Comparison of ENCODE assay signal across 10 cellular contexts in the genomic region with DNA sequence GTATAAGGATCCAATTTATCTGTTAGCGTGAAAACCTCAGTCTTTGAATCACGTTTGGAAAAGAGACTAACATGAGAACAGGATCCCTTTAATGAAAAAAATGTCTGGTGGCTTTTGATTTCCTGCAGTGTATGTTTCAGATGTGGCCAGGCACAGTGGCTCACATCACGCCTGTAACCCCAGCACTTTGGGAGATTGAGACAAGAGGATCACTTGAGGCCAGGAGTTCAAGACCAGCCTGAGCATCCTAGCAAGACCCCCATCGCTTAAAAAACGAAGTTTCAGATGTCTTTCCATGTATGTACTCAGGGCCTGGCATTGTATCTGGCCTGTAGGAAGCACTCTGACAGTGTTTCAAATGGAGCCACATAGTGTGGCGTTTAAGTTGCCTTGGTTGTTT.
DNase-seq lines count a peak whose midpoint lies in the region; ATAC-seq and TF ChIP-seq lines count a peak whose summit lies in the region.
"Had no signal": no experiment of that assay in that cellular context is flagged by ENCODE, and none has a peak within 500 bp of the region (broad histone marks: within the 10 kb centered on the region; RNA-seq: fewer than 3 reads in every experiment).

No MANE protein-coding gene starts in this region.

- H3K9me3 ChIP-seq in KOPT-K1 (ENCODE audit: insufficient read depth, low read length, poor library complexity, severe bottlenecking), result no peaks in the 10 kb centered on the region
- no peaks in the 10 kb centered on the region for H3K9me3 ChIP-seq in esophagus muscularis mucosa
- H3K9me3 ChIP-seq in stomach, result no peaks in the 10 kb centered on the region

- ATAC-seq in activated CD8-positive, alpha-beta memory T cell treated with anti-CD3 and anti-CD28 coated beads, Interleukin-2, amount 10 ng/mL, durations not matched to agents 7 days and 5 days, result peak; percentile 53
- no peak for ATAC-seq in GM19467 (IDR thresholded peaks at IDR 0.05; ENCODE audit: unreplicated experiment)
- ATAC-seq: Panc1, sciatic nerve had no signal

- H3K4me3 Mint-ChIP-seq in activated CD8-positive, alpha-beta memory T cell treated with anti-CD3 and anti-CD28 coated beads, Interleukin-2, amount 10 ng/mL, durations not matched to agents 7 days and 5 days, result peak overlapping the region; percentile 56

- peak; percentile 56 for DNase-seq in activated CD8-positive, alpha-beta memory T cell treated with anti-CD3 and anti-CD28 coated beads, Interleukin-2, amount 10 ng/mL, durations not matched to agents 7 days and 5 days
- DNase-seq in activated CD8-positive, alpha-beta memory T cell treated with anti-CD3 and anti-CD28 coated beads for 24 hours, result no peak
- DNase-seq in esophagus muscularis mucosa (ENCODE audit: extremely low spot score) (no peak), stomach (no peak), caudate nucleus (lab: John Stamatoyannopoulos, UW) (no peak), GOT3 (lab: John Stamatoyannopoulos, UW) (no peak)

- intact Hi-C loops in esophagus muscularis mucosa (cut with DNase I), result no loop called here
- intact Hi-C loops in stomach (cut with DNase I; ENCODE audit: low total_unique reads), result no loop called here

- H3K4me3 ChIP-seq in esophagus muscularis mucosa (no peak overlapping the region), stomach (peak overlapping the region in 1 of 4 donors; percentile 51)

- 51% methylated on average over 6 of the region's 6 CpGs for WGBS in esophagus muscularis mucosa
- WGBS in stomach, 5 donors, result 57 to 68% (median 61%) methylated on average over 6 of the region's 6 CpGs

- H3K27me3 ChIP-seq in esophagus muscularis mucosa (no peaks in the 10 kb centered on the region), stomach (no peaks in the 10 kb centered on the region)

- H3K36me3 ChIP-seq in KOPT-K1 (ENCODE audit: insufficient read depth, low read length) (no peaks in the 10 kb centered on the region), esophagus muscularis mucosa (peaks cover 0 to 6% (median 0%) of the 10 kb centered on the region in 4 donors), stomach (peaks cover 0 to 26% (median 10%) of the 10 kb centered on the region in 4 donors)

- no peaks in the 10 kb centered on the region for H3K9me3 Mint-ChIP-seq in activated CD8-positive, alpha-beta memory T cell treated with anti-CD3 and anti-CD28 coated beads, Interleukin-2, amount 10 ng/mL, durations not matched to agents 7 days and 5 days (ENCODE audit: low read depth)

- peak overlapping the region; percentile 96 for H3K27ac Mint-ChIP-seq in activated CD8-positive, alpha-beta memory T cell treated with anti-CD3 and anti-CD28 coated beads, Interleukin-2, amount 10 ng/mL, durations not matched to agents 7 days and 5 days

- H3K4me1 ChIP-seq in esophagus muscularis mucosa, result peaks cover 76 to 99% (median 89%) of the 10 kb centered on the region in 4 donors
- H3K4me1 ChIP-seq in stomach, result peaks cover 21 to 97% (median 70%) of the 10 kb centered on the region in 4 donors

- H3K27ac ChIP-seq in KOPT-K1 (ENCODE audit: low read depth, low read length, poor library complexity, severe bottlenecking) (peak overlapping the region; percentile 64), esophagus muscularis mucosa (replicated peaks in 1 of 4) (peak overlapping the region; percentile 80 to 89 (median 86)), stomach (peak overlapping the region; percentile 63 to 85 (median 78)), caudate nucleus (ENCODE audit: low read depth, low read length) (no peak overlapping the region)

- H3K36me3 Mint-ChIP-seq in activated CD8-positive, alpha-beta memory T cell treated with anti-CD3 and anti-CD28 coated beads, Interleukin-2, amount 10 ng/mL, durations not matched to agents 7 days and 5 days, result peaks cover 52% of the 10 kb centered on the region

- H3K4me1 Mint-ChIP-seq in activated CD8-positive, alpha-beta memory T cell treated with anti-CD3 and anti-CD28 coated beads, Interleukin-2, amount 10 ng/mL, durations not matched to agents 7 days and 5 days, result peaks cover 74% of the 10 kb centered on the region

- CTCF ChIA-PET in activated CD8-positive, alpha-beta memory T cell treated with anti-CD3 and anti-CD28 coated beads, Interleukin-2, amount 10 ng/mL, durations not matched to agents 7 days and 5 days (lab: Charles Lee), result interaction anchor here (1.1 to 3.9 kb wide), 4 partner anchors 21 to 65 kb away, joined by 3 to 27 read pairs (median 6); no protein-coding TSS in a partner anchor

- no peaks in the 10 kb centered on the region for H3K27me3 Mint-ChIP-seq in activated CD8-positive, alpha-beta memory T cell treated with anti-CD3 and anti-CD28 coated beads, Interleukin-2, amount 10 ng/mL, durations not matched to agents 7 days and 5 days

- no peak for TF ChIP-seq POLR2A in esophagus muscularis mucosa (IDR thresholded peaks at IDR 0.05; ENCODE audit: low read depth)
- TF ChIP-seq POLR2A in stomach (IDR thresholded peaks at IDR 0.05), result no peak

- TF ChIP-seq EP300 in esophagus muscularis mucosa (IDR thresholded peaks at IDR 0.05), result no peak
- TF ChIP-seq EP300 in stomach (IDR thresholded peaks at IDR 0.05), result no peak

- TF ChIP-seq CTCF in esophagus muscularis mucosa (IDR thresholded peaks at IDR 0.05) (no peak), stomach (IDR thresholded peaks at IDR 0.05) (no peak)
